ENCODE assay signal across 17 cellular contexts in genomic region chr4:2486981-2487380, GRCh38. TPM values are rescaled to one million over a fixed set of nuclear protein-coding genes. Genes with fewer than 3 reads are reported as not detected.
DNase-seq lines count a peak whose midpoint lies in the region; ATAC-seq and TF ChIP-seq lines count a peak whose summit lies in the region.
"Had no signal": no experiment of that assay in that cellular context is flagged by ENCODE, and none has a peak within 500 bp of the region (broad histone marks: within the 10 kb centered on the region; RNA-seq: fewer than 3 reads in every experiment).

No MANE protein-coding gene starts in this region.

- TF ChIP-seq CTCF in WTC11 (IDR thresholded peaks at IDR 0.05): no peak
- TF ChIP-seq CTCF in type B pancreatic cell (conservative IDR thresholded peaks at IDR 0.05): no peak

- H3K27me3 Mint-ChIP-seq in activated naive CD4-positive, alpha-beta T cell treated with anti-CD3 and anti-CD28 coated beads, Interleukin-2, amount 10 ng/mL, durations not matched to agents 7 days and 5 days: no peaks in the 10 kb centered on the region
- H3K27me3 Mint-ChIP-seq in WTC11 (ENCODE audit: low read depth) (no peaks in the 10 kb centered on the region), immature natural killer cell (ENCODE audit: low read depth in 3 of 3) (peaks cover 2 to 4% (median 4%) of the 10 kb centered on the region in 3 donors), type B pancreatic cell (no peaks in the 10 kb centered on the region)

- H3K27ac Mint-ChIP-seq in activated naive CD4-positive, alpha-beta T cell treated with anti-CD3 and anti-CD28 coated beads, Interleukin-2, amount 10 ng/mL, durations not matched to agents 7 days and 5 days: peak overlapping the region; percentile 42
- peak overlapping the region; percentile 34 for H3K27ac Mint-ChIP-seq in WTC11
- peak overlapping the region; percentile 75 to 94 (median 86) for H3K27ac Mint-ChIP-seq in immature natural killer cell
- H3K27ac Mint-ChIP-seq in type B pancreatic cell: peak overlapping the region; percentile 59

- H3K36me3 Mint-ChIP-seq in activated naive CD4-positive, alpha-beta T cell treated with anti-CD3 and anti-CD28 coated beads, Interleukin-2, amount 10 ng/mL, durations not matched to agents 7 days and 5 days: peaks cover 24% of the 10 kb centered on the region
- H3K36me3 Mint-ChIP-seq in WTC11: peaks cover 21% of the 10 kb centered on the region
- H3K36me3 Mint-ChIP-seq in immature natural killer cell: peaks cover 8 to 16% (median 12%) of the 10 kb centered on the region in 3 donors
- peaks cover 10% of the 10 kb centered on the region for H3K36me3 Mint-ChIP-seq in type B pancreatic cell

- DNase-seq in activated naive CD4-positive, alpha-beta T cell treated with anti-CD3 and anti-CD28 coated beads, Interleukin-2, amount 10 ng/mL, durations not matched to agents 7 days and 5 days: no peak
- DNase-seq in activated naive CD4-positive, alpha-beta T cell (lab: John Stamatoyannopoulos, UW): no peak
- no peak for DNase-seq in WTC11 (ENCODE audit: low spot score)
- no peak for DNase-seq in immature natural killer cell
- no peak for DNase-seq in type B pancreatic cell (ENCODE audit: extremely low spot score, unreplicated experiment)
- DNase-seq in RKO (ENCODE audit: low spot score): no peak
- no peak for DNase-seq in pons (ENCODE audit: low spot score)
- DNase-seq in NCI-H82 (lab: John Stamatoyannopoulos, UW): no peak
- DNase-seq: activated CD4-positive, alpha-beta T cell treated with anti-CD3 and anti-CD28 coated beads for 4 hours; erythroblast; IMR-90; mesendoderm; MV-4-11; NCI-H1930; NCI-H345; small intestine; stimulated activated CD4-positive, alpha-beta T cell treated with anti-CD3 and anti-CD28 coated beads, Interleukin-4, amount 100 ng/mL, for 1 hour had no signal

- peaks cover 60% of the 10 kb centered on the region for H3K4me1 Mint-ChIP-seq in activated naive CD4-positive, alpha-beta T cell treated with anti-CD3 and anti-CD28 coated beads, Interleukin-2, amount 10 ng/mL, durations not matched to agents 7 days and 5 days
- H3K4me1 Mint-ChIP-seq in WTC11 (peaks cover 55% of the 10 kb centered on the region), immature natural killer cell (peaks cover 77 to 86% of the 10 kb centered on the region in 2 donors), type B pancreatic cell (ENCODE audit: unreplicated experiment) (peaks cover 36% of the 10 kb centered on the region)

- H3K9me3 Mint-ChIP-seq in activated naive CD4-positive, alpha-beta T cell treated with anti-CD3 and anti-CD28 coated beads, Interleukin-2, amount 10 ng/mL, durations not matched to agents 7 days and 5 days: no peaks in the 10 kb centered on the region
- H3K9me3 Mint-ChIP-seq in WTC11 (no peaks in the 10 kb centered on the region), immature natural killer cell (no peaks in the 10 kb centered on the region), type B pancreatic cell (no peaks in the 10 kb centered on the region)

- CTCF ChIA-PET in activated naive CD4-positive, alpha-beta T cell treated with anti-CD3 and anti-CD28 coated beads, Interleukin-2, amount 10 ng/mL, durations not matched to agents 7 days and 5 days (lab: Charles Lee): no interaction called here
- CTCF ChIA-PET in WTC11 (lab: Charles Lee): no interaction called here

- H3K4me3 Mint-ChIP-seq in activated naive CD4-positive, alpha-beta T cell treated with anti-CD3 and anti-CD28 coated beads, Interleukin-2, amount 10 ng/mL, durations not matched to agents 7 days and 5 days: no peak overlapping the region
- H3K4me3 Mint-ChIP-seq in WTC11 (no peak overlapping the region), immature natural killer cell (peak overlapping the region in 4 of 5 donors; percentile 38 to 74 (median 56)), type B pancreatic cell (no peak overlapping the region)

- no peak for ATAC-seq in WTC11

- POLR2A ChIA-PET in WTC11 (lab: Charles Lee): no interaction called here

TF ChIP-seq in WTC11, 78 proteins besides CTCF, POLR2A, EP300 and RAD21:
- TF ChIP-seq, protein P1, sequence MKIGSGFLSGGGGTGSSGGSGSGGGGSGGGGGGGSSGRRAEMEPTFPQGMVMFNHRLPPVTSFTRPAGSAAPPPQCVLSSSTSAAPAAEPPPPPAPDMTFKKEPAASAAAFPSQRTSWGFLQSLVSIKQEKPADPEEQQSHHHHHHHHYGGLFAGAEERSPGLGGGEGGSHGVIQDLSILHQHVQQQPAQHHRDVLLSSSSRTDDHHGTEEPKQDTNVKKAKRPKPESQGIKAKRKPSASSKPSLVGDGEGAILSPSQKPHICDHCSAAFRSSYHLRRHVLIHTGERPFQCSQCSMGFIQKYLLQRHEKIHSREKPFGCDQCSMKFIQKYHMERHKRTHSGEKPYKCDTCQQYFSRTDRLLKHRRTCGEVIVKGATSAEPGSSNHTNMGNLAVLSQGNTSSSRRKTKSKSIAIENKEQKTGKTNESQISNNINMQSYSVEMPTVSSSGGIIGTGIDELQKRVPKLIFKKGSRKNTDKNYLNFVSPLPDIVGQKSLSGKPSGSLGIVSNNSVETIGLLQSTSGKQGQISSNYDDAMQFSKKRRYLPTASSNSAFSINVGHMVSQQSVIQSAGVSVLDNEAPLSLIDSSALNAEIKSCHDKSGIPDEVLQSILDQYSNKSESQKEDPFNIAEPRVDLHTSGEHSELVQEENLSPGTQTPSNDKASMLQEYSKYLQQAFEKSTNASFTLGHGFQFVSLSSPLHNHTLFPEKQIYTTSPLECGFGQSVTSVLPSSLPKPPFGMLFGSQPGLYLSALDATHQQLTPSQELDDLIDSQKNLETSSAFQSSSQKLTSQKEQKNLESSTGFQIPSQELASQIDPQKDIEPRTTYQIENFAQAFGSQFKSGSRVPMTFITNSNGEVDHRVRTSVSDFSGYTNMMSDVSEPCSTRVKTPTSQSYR (CRISPR knock-in tag; IDR thresholded peaks at IDR 0.05): no peak
- TF ChIP-seq, protein P2, sequence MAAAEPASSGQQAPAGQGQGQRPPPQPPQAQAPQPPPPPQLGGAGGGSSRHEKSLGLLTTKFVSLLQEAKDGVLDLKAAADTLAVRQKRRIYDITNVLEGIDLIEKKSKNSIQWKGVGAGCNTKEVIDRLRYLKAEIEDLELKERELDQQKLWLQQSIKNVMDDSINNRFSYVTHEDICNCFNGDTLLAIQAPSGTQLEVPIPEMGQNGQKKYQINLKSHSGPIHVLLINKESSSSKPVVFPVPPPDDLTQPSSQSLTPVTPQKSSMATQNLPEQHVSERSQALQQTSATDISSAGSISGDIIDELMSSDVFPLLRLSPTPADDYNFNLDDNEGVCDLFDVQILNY (CRISPR knock-in tag; IDR thresholded peaks at IDR 0.05): no peak
- TF ChIP-seq AR (CRISPR knock-in tag; IDR thresholded peaks at IDR 0.05): no peak
- TF ChIP-seq KAT7 (CRISPR knock-in tag; IDR thresholded peaks at IDR 0.05; ENCODE audit: borderline replicate concordance): no peak
- no peak for TF ChIP-seq FOXJ3 (CRISPR knock-in tag; IDR thresholded peaks at IDR 0.05; ENCODE audit: borderline replicate concordance)
- TF ChIP-seq ZNF138 (CRISPR knock-in tag; conservative IDR thresholded peaks at IDR 0.05): no peak
- TF ChIP-seq NFYB (CRISPR knock-in tag; conservative IDR thresholded peaks at IDR 0.05; ENCODE audit: low read depth): no peak
- no peak for TF ChIP-seq ZMAT4 (CRISPR knock-in tag; IDR thresholded peaks at IDR 0.05)
- no peak for TF ChIP-seq NR1H2 (CRISPR knock-in tag; IDR thresholded peaks at IDR 0.05)
- no peak for TF ChIP-seq ZNF396 (CRISPR knock-in tag; IDR thresholded peaks at IDR 0.05; ENCODE audit: borderline replicate concordance)

RNA-seq across cellular contexts. Expression of gene RNF4, which starts 18.1 kb away (rescaled TPM):
- total RNA-seq in WTC11 (2021) (77.8 to 87.3 TPM (median 82.5 TPM) in 3 replicates), type B pancreatic cell (ENCODE audit: low replicate concordance) (55.9 and 61.4 TPM in 2 replicates)
- polyA plus RNA-seq in immature natural killer cell: 100 to 1,000 TPM in 1 of 3 donors, 10 to 100 TPM in 2; 48.0 to 116 (median 48.2) TPM

RNA-seq across cellular contexts. Expression of gene FAM193A, which starts 49.5 kb away (rescaled TPM):
- 24.4 to 28.1 TPM (median 24.6 TPM) in 3 replicates for total RNA-seq in WTC11 (2021)
- polyA plus RNA-seq in immature natural killer cell: 1 to 10 TPM in 1 of 3 donors, under 1 TPM in 2; 0.03 to 4.8 (median 0.94) TPM
- 26.8 and 37.1 TPM in 2 replicates for total RNA-seq in type B pancreatic cell (ENCODE audit: low replicate concordance)

Comparison
In these comparisons a context has a peak if more than half of its experiments do, and no peak if none do; other contexts are left out.
1. H3K27ac Mint-ChIP-seq: peak in every context shown above with its lines; median percentile 86 in immature natural killer cell; 59 in type B pancreatic cell; 42 in activated naive CD4-positive, alpha-beta T cell treated with anti-CD3 and anti-CD28 coated beads, Interleukin-2, amount 10 ng/mL, durations not matched to agents 7 days and 5 days; 34 in WTC11.
2. H3K4me3 Mint-ChIP-seq: peak in immature natural killer cell (4 of 5); none in activated naive CD4-positive, alpha-beta T cell treated with anti-CD3 and anti-CD28 coated beads, Interleukin-2, amount 10 ng/mL, durations not matched to agents 7 days and 5 days (single experiment), WTC11 (single experiment) and type B pancreatic cell (single experiment).